ENCODE assay signal across 10 cellular contexts in the genomic region with DNA sequence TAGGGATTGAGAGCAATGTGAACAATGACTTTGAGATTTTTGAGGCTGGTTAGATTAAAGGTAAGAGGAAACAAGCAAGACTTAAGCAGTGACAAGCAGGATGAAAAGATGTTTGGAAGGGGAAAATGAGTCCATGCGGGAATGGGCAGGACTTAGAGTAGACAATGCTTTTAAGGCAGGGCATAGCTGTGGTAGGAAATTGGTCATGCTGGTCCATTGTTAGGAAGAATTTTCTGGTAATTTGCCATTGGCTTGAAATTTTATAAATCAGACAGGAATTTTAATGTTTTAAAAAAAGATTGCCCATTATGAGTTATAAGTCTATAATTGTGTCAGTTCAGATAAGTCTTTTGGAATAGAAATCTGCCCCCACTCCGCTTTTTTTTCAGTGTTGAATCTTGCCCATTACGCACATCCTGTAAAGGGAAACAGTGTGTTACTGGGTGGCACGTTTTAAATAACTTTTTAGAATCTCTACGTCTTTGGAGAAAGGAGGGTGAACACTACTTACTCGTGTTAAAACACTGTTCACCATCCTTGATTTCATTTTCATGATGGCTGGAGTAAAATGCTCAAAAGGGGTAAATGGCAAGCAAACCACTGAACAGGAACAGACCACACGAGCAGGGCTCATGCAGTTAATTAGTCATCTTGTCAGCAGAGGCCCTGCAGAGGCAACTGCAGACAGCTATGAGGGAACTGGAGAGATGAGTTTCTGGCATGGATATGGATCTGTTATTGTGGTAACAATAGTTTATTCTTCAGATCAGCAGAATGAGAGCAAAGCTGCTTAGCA. TPM values are rescaled to one million over a fixed set of nuclear protein-coding genes. Genes with fewer than 3 reads are reported as not detected.
DNase-seq lines count a peak whose midpoint lies in the region; ATAC-seq, FAIRE-seq and TF ChIP-seq lines count a peak whose summit lies in the region.
"Had no signal": no experiment of that assay in that cellular context is flagged by ENCODE, and none has a peak within 500 bp of the region (broad histone marks: within the 10 kb centered on the region; RNA-seq: fewer than 3 reads in every experiment).

No MANE protein-coding gene starts in this region.

- no peaks in the 10 kb centered on the region for H3K9me3 Mint-ChIP-seq in activated CD4-positive, alpha-beta memory T cell treated with anti-CD3 and anti-CD28 coated beads for 36 hours
- no peaks in the 10 kb centered on the region for H3K9me3 Mint-ChIP-seq in activated CD4-positive, alpha-beta memory T cell treated with anti-CD3 and anti-CD28 coated beads, Interleukin-2, amount 10 ng/mL, durations not matched to agents 7 days and 5 days

- DNase-seq in activated CD4-positive, alpha-beta memory T cell treated with anti-CD3 and anti-CD28 coated beads for 36 hours, result peak; percentile 16
- no peak for DNase-seq in activated CD4-positive, alpha-beta memory T cell treated with anti-CD3 and anti-CD28 coated beads, Interleukin-2, amount 10 ng/mL, durations not matched to agents 7 days and 5 days
- DNase-seq in NCI-H2227 treated with DMSO at 0.1 percent for 48 hours (lab: John Stamatoyannopoulos, UW) (peak; percentile 32), bronchial epithelial cell (ENCODE audit: low read depth) (peak; percentile 69), lung microvascular endothelial cell (ENCODE audit: low read depth in 2 of 2) (peak; percentile 91 to 96), upper lobe of right lung (no peak), activated gamma-delta T cell (lab: John Stamatoyannopoulos, UW) (no peak)
- DNase-seq: DND-41 had no signal

- ATAC-seq in HG02623 (IDR thresholded peaks at IDR 0.05; ENCODE audit: unreplicated experiment) (peak; percentile 66), upper lobe of right lung (peak; percentile 76)

- no peak overlapping the region for H3K4me3 ChIP-seq in bronchial epithelial cell (ENCODE audit: low read depth, low read length)
- H3K4me3 ChIP-seq in upper lobe of right lung, result no peak overlapping the region

- H3K27ac ChIP-seq in upper lobe of right lung, result peak overlapping the region; percentile 75

- TF ChIP-seq CTCF in bronchial epithelial cell (IDR thresholded peaks at IDR 0.05; ENCODE audit: insufficient read depth, low read length, severe bottlenecking) (no peak), upper lobe of right lung (IDR thresholded peaks at IDR 0.05) (no peak)

- CTCF ChIA-PET in activated CD4-positive, alpha-beta memory T cell treated with anti-CD3 and anti-CD28 coated beads for 36 hours (lab: Charles Lee), result interaction anchor here (0.5 to 0.9 kb wide), 2 partner anchors 70 to 464 kb away, joined by 3 read pairs; no protein-coding TSS in a partner anchor
- CTCF ChIA-PET in activated CD4-positive, alpha-beta memory T cell treated with anti-CD3 and anti-CD28 coated beads, Interleukin-2, amount 10 ng/mL, durations not matched to agents 7 days and 5 days (lab: Charles Lee), result interaction anchor here (1.4 kb wide), 1 partner anchor 154 kb away, joined by 3 read pairs; no protein-coding TSS in a partner anchor

- no peak overlapping the region for H3K27ac Mint-ChIP-seq in activated CD4-positive, alpha-beta memory T cell treated with anti-CD3 and anti-CD28 coated beads for 36 hours
- no peak overlapping the region for H3K27ac Mint-ChIP-seq in activated CD4-positive, alpha-beta memory T cell treated with anti-CD3 and anti-CD28 coated beads, Interleukin-2, amount 10 ng/mL, durations not matched to agents 7 days and 5 days

- peak; percentile 70 for FAIRE-seq in bronchial epithelial cell (lab: Jason Lieb, UNC)
- FAIRE-seq: endometrium had no signal

- POLR2A ChIA-PET in activated CD4-positive, alpha-beta memory T cell treated with anti-CD3 and anti-CD28 coated beads for 36 hours (lab: Charles Lee), result no interaction called here
- POLR2A ChIA-PET in activated CD4-positive, alpha-beta memory T cell treated with anti-CD3 and anti-CD28 coated beads, Interleukin-2, amount 10 ng/mL, durations not matched to agents 7 days and 5 days (lab: Charles Lee), result no interaction called here

- no peaks in the 10 kb centered on the region for H3K36me3 ChIP-seq in bronchial epithelial cell (ENCODE audit: control insufficient read depth, insufficient read depth, low read length)
- H3K36me3 ChIP-seq in upper lobe of right lung, result peaks cover 10% of the 10 kb centered on the region

- H3K9me3 ChIP-seq in upper lobe of right lung, result no peaks in the 10 kb centered on the region

- intact Hi-C loops in activated CD4-positive, alpha-beta memory T cell treated with anti-CD3 and anti-CD28 coated beads for 36 hours (cut with micrococcal nuclease), result no loop called here
- intact Hi-C loops in upper lobe of right lung (cut with DNase I), result no loop called here

- no peaks in the 10 kb centered on the region for H3K36me3 Mint-ChIP-seq in activated CD4-positive, alpha-beta memory T cell treated with anti-CD3 and anti-CD28 coated beads for 36 hours
- no peaks in the 10 kb centered on the region for H3K36me3 Mint-ChIP-seq in activated CD4-positive, alpha-beta memory T cell treated with anti-CD3 and anti-CD28 coated beads, Interleukin-2, amount 10 ng/mL, durations not matched to agents 7 days and 5 days (ENCODE audit: low read depth)

- peaks cover 47% of the 10 kb centered on the region for H3K4me1 ChIP-seq in upper lobe of right lung

- H3K4me3 Mint-ChIP-seq in activated CD4-positive, alpha-beta memory T cell treated with anti-CD3 and anti-CD28 coated beads for 36 hours, result no peak overlapping the region
- no peak overlapping the region for H3K4me3 Mint-ChIP-seq in activated CD4-positive, alpha-beta memory T cell treated with anti-CD3 and anti-CD28 coated beads, Interleukin-2, amount 10 ng/mL, durations not matched to agents 7 days and 5 days

- no peaks in the 10 kb centered on the region for H3K27me3 ChIP-seq in bronchial epithelial cell (ENCODE audit: control insufficient read depth, insufficient read depth, low read length)
- H3K27me3 ChIP-seq in upper lobe of right lung, result no peaks in the 10 kb centered on the region

- H3K4me1 Mint-ChIP-seq in activated CD4-positive, alpha-beta memory T cell treated with anti-CD3 and anti-CD28 coated beads for 36 hours (ENCODE audit: low read depth), result no peaks in the 10 kb centered on the region
- H3K4me1 Mint-ChIP-seq in activated CD4-positive, alpha-beta memory T cell treated with anti-CD3 and anti-CD28 coated beads, Interleukin-2, amount 10 ng/mL, durations not matched to agents 7 days and 5 days, result no peaks in the 10 kb centered on the region

- no peaks in the 10 kb centered on the region for H3K27me3 Mint-ChIP-seq in activated CD4-positive, alpha-beta memory T cell treated with anti-CD3 and anti-CD28 coated beads for 36 hours
- H3K27me3 Mint-ChIP-seq in activated CD4-positive, alpha-beta memory T cell treated with anti-CD3 and anti-CD28 coated beads, Interleukin-2, amount 10 ng/mL, durations not matched to agents 7 days and 5 days, result no peaks in the 10 kb centered on the region

RNA-seq across cellular contexts. Expression of gene SWAP70, which starts 25.0 kb away (rescaled TPM):
- 1 to 10 TPM; 7.7 to 8.6 TPM for total RNA-seq in activated CD4-positive, alpha-beta memory T cell treated with anti-CD3 and anti-CD28 coated beads for 36 hours
- 1 to 10 TPM; 8.6 to 9.1 TPM for total RNA-seq in activated CD4-positive, alpha-beta memory T cell treated with anti-CD3 and anti-CD28 coated beads, Interleukin-2, amount 10 ng/mL, durations not matched to agents 7 days and 5 days
- total RNA-seq in bronchial epithelial cell (26.3 and 27.1 TPM in 2 replicates), lung microvascular endothelial cell (47.7 and 59.5 TPM in 2 replicates), upper lobe of right lung (61.5 TPM)

Comparison
In these comparisons a context has a peak if more than half of its experiments do, and no peak if none do; other contexts are left out.
1. DNase-seq: peak in activated CD4-positive, alpha-beta memory T cell treated with anti-CD3 and anti-CD28 coated beads for 36 hours (single experiment), NCI-H2227 treated with DMSO at 0.1 percent for 48 hours (single experiment), bronchial epithelial cell (single experiment) and lung microvascular endothelial cell (2 of 2); none in activated CD4-positive, alpha-beta memory T cell treated with anti-CD3 and anti-CD28 coated beads, Interleukin-2, amount 10 ng/mL, durations not matched to agents 7 days and 5 days (single experiment), upper lobe of right lung (single experiment) and activated gamma-delta T cell (single experiment).